ENCODE assay signal across 22 cellular contexts in genomic region chr6:111469543-111469942, GRCh38. TPM values are rescaled to one million over a fixed set of nuclear protein-coding genes. Genes with fewer than 3 reads are reported as not detected.
A peak's percentile ranks its signal among the peaks of the same experiment; 100 is the strongest.
DNase-seq lines count a peak whose midpoint lies in the region; ATAC-seq and TF ChIP-seq lines count a peak whose summit lies in the region.
"Had no signal": no experiment of that assay in that cellular context is flagged by ENCODE, and none has a peak within 500 bp of the region (broad histone marks: within the 10 kb centered on the region; RNA-seq: fewer than 3 reads in every experiment).

No MANE protein-coding gene starts in this region.

- TF ChIP-seq CTCF in GM23338 (conservative IDR thresholded peaks at IDR 0.05; ENCODE audit: low read depth in 2 of 2) (no peak), colonic mucosa (IDR thresholded peaks at IDR 0.05) (no peak), heart left ventricle (IDR thresholded peaks at IDR 0.05) (no peak)

- no peaks in the 10 kb centered on the region for H3K36me3 Mint-ChIP-seq in GM23338 (ENCODE audit: low read depth)

- no peak overlapping the region for H3K9ac ChIP-seq in colonic mucosa (ENCODE audit: low read depth in 2 of 2, low read length in 2 of 2)

- TF ChIP-seq POLR2A in heart left ventricle (IDR thresholded peaks at IDR 0.05), result no peak

- H3K27ac Mint-ChIP-seq in GM23338, result no peak overlapping the region
- H3K27ac Mint-ChIP-seq: activated CD4-positive, alpha-beta memory T cell treated with anti-CD3 and anti-CD28 coated beads for 36 hours; activated naive CD8-positive, alpha-beta T cell treated with anti-CD3 and anti-CD28 coated beads, Interleukin-2, amount 50 U/mL, for 24 hours had no signal

- H3K79me2 ChIP-seq in GM23338 (replicated peaks; ENCODE audit: insufficient read depth), result 0 out of 2 replicates have a peak, but pooled peaks cover 4% of the 10 kb centered on the region

- H3K4me1 ChIP-seq in GM23338 (ENCODE audit: insufficient read depth) (0 out of 2 replicates have a peak, but pooled peaks cover 3% of the 10 kb centered on the region), SJSA1 (replicated peaks) (peaks cover 34% of the 10 kb centered on the region), colonic mucosa (no peaks in the 10 kb centered on the region), heart left ventricle (peaks cover 0 to 21% (median 5%) of the 10 kb centered on the region in 12 donors)

- peaks cover 4% of the 10 kb centered on the region; the same call in 1 of the 3 replicates for H3K4me1 Mint-ChIP-seq in GM23338

- no peaks in the 10 kb centered on the region for H3K27me3 Mint-ChIP-seq in GM23338 (ENCODE audit: insufficient read depth, low read depth, poor library complexity)
- H3K27me3 Mint-ChIP-seq: activated CD4-positive, alpha-beta memory T cell treated with anti-CD3 and anti-CD28 coated beads for 36 hours; activated naive CD8-positive, alpha-beta T cell treated with anti-CD3 and anti-CD28 coated beads, Interleukin-2, amount 50 U/mL, for 24 hours had no signal

- intact Hi-C loops in colonic mucosa (cut with DNase I) (no loop called here), heart left ventricle (cut with DNase I) (loop anchor here in 1 of 10 donors (10.0 kb wide), 1 partner anchor 95 kb away; no protein-coding TSS in a partner anchor)

- no peaks in the 10 kb centered on the region; the same call in 1 of the 2 replicates for H3K27me3 ChIP-seq in GM23338 (ENCODE audit: insufficient read depth)
- H3K27me3 ChIP-seq in SJSA1 (replicated peaks), result no peaks in the 10 kb centered on the region
- H3K27me3 ChIP-seq in colonic mucosa, result no peaks in the 10 kb centered on the region
- H3K27me3 ChIP-seq in heart left ventricle, result no peaks in the 10 kb centered on the region
- H3K27me3 ChIP-seq: cardiac muscle cell, hepatocyte, ovary had no signal

- no peaks in the 10 kb centered on the region for H3K9me3 ChIP-seq in SJSA1 (replicated peaks)
- H3K9me3 ChIP-seq in colonic mucosa, result no peaks in the 10 kb centered on the region
- no peaks in the 10 kb centered on the region for H3K9me3 ChIP-seq in heart left ventricle
- H3K9me3 ChIP-seq: ovary, thoracic aorta had no signal

- H3K4me3 ChIP-seq in GM23338 (no peak overlapping the region), SJSA1 (no peak overlapping the region), colonic mucosa (no peak overlapping the region), heart left ventricle (no peak overlapping the region)
- H3K4me3 ChIP-seq: cardiac muscle cell, hepatocyte, ovary, thoracic aorta had no signal

- no peaks in the 10 kb centered on the region for H3F3A ChIP-seq in GM23338 (replicated peaks; ENCODE audit: low read depth)

- H2AFZ ChIP-seq in GM23338, result no peak overlapping the region
- H2AFZ ChIP-seq: hepatocyte had no signal

- H4K20me1 ChIP-seq in GM23338 (replicated peaks; ENCODE audit: insufficient read depth), result peaks cover 12% of the 10 kb centered on the region; the same call in 1 of the 2 replicates

- no peak overlapping the region for H3K27ac ChIP-seq in GM23338 (ENCODE audit: low read depth)
- H3K27ac ChIP-seq in SJSA1, result peak overlapping the region; percentile 19; the same call in 1 of the 2 replicates
- H3K27ac ChIP-seq in colonic mucosa, result no peak overlapping the region
- no peak overlapping the region for H3K27ac ChIP-seq in heart left ventricle
- H3K27ac ChIP-seq: cardiac muscle cell, hepatocyte, ovary, WERI-Rb-1 had no signal

- DNase-seq in GM23338 (ENCODE audit: low spot score) (peak; percentile 34), SJSA1 (ENCODE audit: low read depth in 1 of 2, low spot score in 2 of 2) (no peak), globus pallidus (ENCODE audit: low spot score) (peak; percentile 79), nucleus accumbens (lab: John Stamatoyannopoulos, UW) (peak in 33 of 56 donors; percentile 3 to 63 (median 18)), colonic mucosa (no peak), H4 (ENCODE audit: low spot score) (no peak), HCEC 1CT (no peak), heart left ventricle (no peak)
- DNase-seq: activated CD4-positive, alpha-beta memory T cell treated with anti-CD3 and anti-CD28 coated beads for 36 hours; activated naive CD8-positive, alpha-beta T cell treated with anti-CD3 and anti-CD28 coated beads, Interleukin-2, amount 50 U/mL, for 24 hours; activated T-cell treated with anti-CD3 and anti-CD28 coated beads, Interleukin-2, amount 50 U/mL, for 4 hours; effector CD8-positive, alpha-beta T cell; EL; MM.1S; NK-92 treated with Interleukin-12 subunit alpha and Interleukin-12 subunit beta, amount 100 ng/mL, for 24 hours; ovary; RPMI8226; stimulated activated CD4-positive, alpha-beta T cell treated with anti-CD3 and anti-CD28 coated beads, Interleukin-4, amount 100 ng/mL, for 24 hours; WERI-Rb-1 had no signal

- no peaks in the 10 kb centered on the region for H3K9me3 Mint-ChIP-seq in GM23338
- H3K9me3 Mint-ChIP-seq: activated CD4-positive, alpha-beta memory T cell treated with anti-CD3 and anti-CD28 coated beads for 36 hours; activated naive CD8-positive, alpha-beta T cell treated with anti-CD3 and anti-CD28 coated beads, Interleukin-2, amount 50 U/mL, for 24 hours; activated T-cell treated with anti-CD3 and anti-CD28 coated beads, Interleukin-2, amount 50 U/mL, for 4 hours had no signal

- no peaks in the 10 kb centered on the region for H3K9me2 ChIP-seq in GM23338 (ENCODE audit: insufficient read depth)

- H3K4me2 ChIP-seq in GM23338, result no peak overlapping the region
- H3K4me2 ChIP-seq: hepatocyte had no signal

- 87 to 100% (median 94%) methylated on average over 5 of the region's 5 CpGs for WGBS in heart left ventricle, 4 donors

- ATAC-seq in GM23338 (peak; percentile 72), heart left ventricle (no peak)
- ATAC-seq: activated naive CD8-positive, alpha-beta T cell treated with anti-CD3 and anti-CD28 coated beads, Interleukin-2, amount 50 U/mL, for 24 hours had no signal

- H3K4me3 Mint-ChIP-seq in GM23338, result no peak overlapping the region
- H3K4me3 Mint-ChIP-seq: activated CD4-positive, alpha-beta memory T cell treated with anti-CD3 and anti-CD28 coated beads for 36 hours; activated naive CD8-positive, alpha-beta T cell treated with anti-CD3 and anti-CD28 coated beads, Interleukin-2, amount 50 U/mL, for 24 hours; activated T-cell treated with anti-CD3 and anti-CD28 coated beads, Interleukin-2, amount 50 U/mL, for 4 hours had no signal

- H3K36me3 ChIP-seq in GM23338 (ENCODE audit: insufficient read depth), result no peaks in the 10 kb centered on the region
- H3K36me3 ChIP-seq in SJSA1, result peaks cover 17% of the 10 kb centered on the region
- no peaks in the 10 kb centered on the region for H3K36me3 ChIP-seq in colonic mucosa
- H3K36me3 ChIP-seq in heart left ventricle, result peaks cover 0 to 10% (median 0%) of the 10 kb centered on the region in 9 donors
- H3K36me3 ChIP-seq: ovary, thoracic aorta had no signal

RNA-seq across cellular contexts. Expression of gene REV3L, which starts 13.5 kb away (rescaled TPM):
- 13.1 and 26.1 TPM in 2 replicates for total RNA-seq in GM23338 (2014; rRNA removed; shearing (Covaris generic))
- 6.9 and 8.3 TPM in 2 replicates for polyA plus RNA-seq in GM23338 (2016; fragmentation: Nextera tagmentation; extraction: Ambion mirVana)
- 40.6 and 54.5 TPM in 2 replicates for total RNA-seq in SJSA1 (2014; rRNA removed; shearing (Covaris generic))
- total RNA-seq in colonic mucosa, result 10 to 100 TPM; 16.7 to 20.8 TPM
- total RNA-seq in H4 (2014; rRNA removed; shearing (Covaris generic)), result 8.4 and 11.5 TPM in 2 replicates
- 10 to 100 TPM; 10.9 to 20.0 (median 15.5) TPM for total RNA-seq in heart left ventricle
- polyA plus RNA-seq in heart left ventricle, result 1 to 10 TPM; 6.1 to 8.5 TPM

Comparison
In these comparisons a context has a peak if more than half of its experiments do, and no peak if none do; other contexts are left out.
1. DNase-seq: peak in GM23338 (single experiment), globus pallidus (single experiment) and nucleus accumbens (33 of 56); none in SJSA1 (0 of 2), colonic mucosa (single experiment), H4 (single experiment), HCEC 1CT (single experiment) and heart left ventricle (0 of 5).